Comparison of ENCODE assay signal across 8 cellular contexts in the genomic region with DNA sequence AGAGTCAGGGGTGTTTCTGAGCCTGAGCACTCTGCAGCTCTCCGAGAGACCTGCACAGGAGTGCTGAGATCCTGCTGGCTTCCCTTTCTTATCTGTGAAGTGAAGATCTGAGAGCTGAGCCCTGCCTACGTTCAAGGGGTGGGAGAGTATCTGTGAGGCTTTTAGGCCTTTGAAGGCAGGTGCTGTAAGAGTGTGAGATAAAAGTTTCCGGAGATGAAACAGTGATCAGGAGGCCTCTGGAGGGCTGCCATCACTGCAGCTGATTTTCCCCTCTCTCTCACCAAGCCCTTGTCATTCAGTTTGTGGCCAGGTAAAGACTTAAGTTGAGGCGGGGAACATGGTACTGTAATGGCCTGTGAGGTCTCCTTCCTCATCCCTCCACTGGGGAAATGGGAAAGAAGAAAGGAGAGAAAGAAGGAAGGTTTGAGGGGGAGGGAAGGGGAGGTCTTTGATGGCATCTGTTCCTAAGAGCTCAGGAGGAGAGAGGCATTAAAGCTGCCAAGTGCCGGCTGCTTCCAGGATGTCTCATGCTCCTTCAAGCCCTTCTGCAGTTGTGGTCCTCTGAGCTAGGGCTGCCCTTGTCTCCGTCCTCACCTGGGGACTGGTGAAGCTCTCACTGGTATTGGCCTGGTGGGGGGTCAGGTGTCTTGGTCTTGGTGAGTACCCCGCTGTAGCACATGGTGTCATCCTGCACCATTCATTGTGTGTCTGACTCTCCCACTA.
DNase-seq lines count a peak whose midpoint lies in the region; ATAC-seq and TF ChIP-seq lines count a peak whose summit lies in the region.
"Had no signal": no experiment of that assay in that cellular context is flagged by ENCODE, and none has a peak within 500 bp of the region (broad histone marks: within the 10 kb centered on the region; RNA-seq: fewer than 3 reads in every experiment).

No MANE protein-coding gene starts in this region.

- peaks cover 0 to 9% (median 0%) of the 10 kb centered on the region in 4 donors for H3K4me1 ChIP-seq in esophagus muscularis mucosa

- no peak overlapping the region for H3K4me3 ChIP-seq in esophagus muscularis mucosa

- H3K27ac Mint-ChIP-seq in chondrocyte (ENCODE audit: unreplicated experiment), result no peak overlapping the region
- no peak overlapping the region for H3K27ac Mint-ChIP-seq in HFFc6
- H3K27ac Mint-ChIP-seq: WTC11 had no signal

- no peak for TF ChIP-seq CTCF in esophagus muscularis mucosa (IDR thresholded peaks at IDR 0.05)
- TF ChIP-seq CTCF in chondrocyte (IDR thresholded peaks at IDR 0.05), result no peak
- TF ChIP-seq CTCF in HFFc6 (IDR thresholded peaks at IDR 0.05), result no peak

- peaks cover 14% of the 10 kb centered on the region for H3K4me1 Mint-ChIP-seq in chondrocyte (ENCODE audit: low read depth)
- H3K4me1 Mint-ChIP-seq in HFFc6 (ENCODE audit: low read depth), result peaks cover 19% of the 10 kb centered on the region

- TF ChIP-seq POLR2A in esophagus muscularis mucosa (IDR thresholded peaks at IDR 0.05; ENCODE audit: low read depth), result no peak

- H3K9me3 ChIP-seq in esophagus muscularis mucosa, result no peaks in the 10 kb centered on the region

- no peak overlapping the region for H3K27ac ChIP-seq in esophagus muscularis mucosa (replicated peaks in 1 of 4)

- 96% methylated on average over 7 of the region's 7 CpGs for WGBS in esophagus muscularis mucosa

- H3K36me3 Mint-ChIP-seq in chondrocyte (ENCODE audit: low read depth), result peaks cover 1% of the 10 kb centered on the region
- no peaks in the 10 kb centered on the region for H3K36me3 Mint-ChIP-seq in HFFc6 (ENCODE audit: low read depth)
- H3K36me3 Mint-ChIP-seq: WTC11 had no signal

- peak; percentile 62 for ATAC-seq in stimulated activated naive CD8-positive, alpha-beta T cell treated with anti-CD3 and anti-CD28 coated beads, Interleukin-15, Interleukin-2, amounts not matched to agents 100 U/mL and 50 U/mL, for 24 hours
- ATAC-seq in HG03457 (IDR thresholded peaks at IDR 0.05; ENCODE audit: unreplicated experiment), result no peak

- peaks cover 4% of the 10 kb centered on the region for H3K9me3 Mint-ChIP-seq in chondrocyte (ENCODE audit: low read depth)
- H3K9me3 Mint-ChIP-seq in HFFc6, result no peaks in the 10 kb centered on the region

- no peaks in the 10 kb centered on the region for H3K27me3 Mint-ChIP-seq in chondrocyte (ENCODE audit: low read depth)
- H3K27me3 Mint-ChIP-seq in HFFc6 (ENCODE audit: insufficient read depth), result peaks cover 12% of the 10 kb centered on the region

- H3K36me3 ChIP-seq in esophagus muscularis mucosa, result no peaks in the 10 kb centered on the region

- H3K4me3 Mint-ChIP-seq in chondrocyte (ENCODE audit: unreplicated experiment) (no peak overlapping the region), HFFc6 (no peak overlapping the region)
- H3K4me3 Mint-ChIP-seq: WTC11 had no signal

- DNase-seq in SK-N-DZ (ENCODE audit: low spot score) (peak; percentile 21), activated T-cell treated with anti-CD3 and anti-CD28 coated beads for 4 hours (peak; percentile 52), esophagus muscularis mucosa (ENCODE audit: extremely low spot score) (peak; percentile 62), chondrocyte (ENCODE audit: low spot score) (no peak), HFFc6 (no peak)
- peak; percentile 61 for DNase-seq in stimulated activated naive CD8-positive, alpha-beta T cell treated with anti-CD3 and anti-CD28 coated beads, Interleukin-15, Interleukin-2, amounts not matched to agents 100 U/mL and 50 U/mL, for 24 hours

- intact Hi-C loops in esophagus muscularis mucosa (cut with DNase I), result no loop called here

- TF ChIP-seq EP300 in esophagus muscularis mucosa (IDR thresholded peaks at IDR 0.05), result no peak

- H3K27me3 ChIP-seq in esophagus muscularis mucosa, result no peaks in the 10 kb centered on the region

Comparison
In these comparisons a context has a peak if more than half of its experiments do, and no peak if none do; other contexts are left out.
1. DNase-seq: peak in SK-N-DZ (single experiment), activated T-cell treated with anti-CD3 and anti-CD28 coated beads for 4 hours (single experiment), esophagus muscularis mucosa (single experiment) and stimulated activated naive CD8-positive, alpha-beta T cell treated with anti-CD3 and anti-CD28 coated beads, Interleukin-15, Interleukin-2, amounts not matched to agents 100 U/mL and 50 U/mL, for 24 hours (single experiment); none in chondrocyte (single experiment) and HFFc6 (single experiment).